ENCODE assay signal across 1 cellular context in the genomic region with DNA sequence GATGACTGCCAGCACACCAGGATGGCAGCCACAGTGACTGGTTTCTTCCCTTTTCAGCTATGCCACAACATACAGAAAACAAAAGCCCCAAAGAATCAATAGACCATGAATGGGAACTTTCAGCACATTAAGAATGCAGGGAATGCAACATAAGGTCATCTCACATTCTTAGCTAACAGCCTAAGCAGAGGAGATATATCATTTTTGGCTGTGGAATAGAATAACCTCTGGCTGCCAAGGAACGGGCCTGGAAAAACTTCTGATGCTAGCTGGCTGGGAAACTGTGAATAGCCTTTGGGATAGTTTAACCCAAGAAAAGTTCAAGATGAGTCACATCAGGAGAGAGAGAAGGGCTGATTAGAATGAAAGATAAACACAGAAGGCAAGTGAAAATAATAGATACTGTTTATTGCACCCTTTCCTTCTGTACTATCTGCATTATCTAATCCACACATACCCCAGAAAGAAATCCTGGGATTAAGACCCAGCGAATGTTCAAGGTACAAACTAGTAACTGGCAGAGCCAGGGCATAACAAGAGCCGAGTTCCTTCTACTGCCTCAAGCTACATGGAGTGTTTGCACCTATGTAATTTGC.
A peak's percentile ranks its signal among the peaks of the same experiment; 100 is the strongest.
TF ChIP-seq lines count a peak whose summit lies in the region.

No MANE protein-coding gene starts in this region.

TF ChIP-seq in SK-N-SH treated with all-trans-retinoic acid at 6 μM for 48 hours, 23 proteins besides CTCF, POLR2A, EP300 and RAD21 (continued from another document):
- TF ChIP-seq ZFP3 (CRISPR knock-in tag; IDR thresholded peaks at IDR 0.05), result no peak; the same call in none of the 2 replicates
- TF ChIP-seq RARB (CRISPR knock-in tag; IDR thresholded peaks at IDR 0.05), result peak; percentile 80
